Comparison of ENCODE assay signal across 8 cellular contexts in the genomic region with DNA sequence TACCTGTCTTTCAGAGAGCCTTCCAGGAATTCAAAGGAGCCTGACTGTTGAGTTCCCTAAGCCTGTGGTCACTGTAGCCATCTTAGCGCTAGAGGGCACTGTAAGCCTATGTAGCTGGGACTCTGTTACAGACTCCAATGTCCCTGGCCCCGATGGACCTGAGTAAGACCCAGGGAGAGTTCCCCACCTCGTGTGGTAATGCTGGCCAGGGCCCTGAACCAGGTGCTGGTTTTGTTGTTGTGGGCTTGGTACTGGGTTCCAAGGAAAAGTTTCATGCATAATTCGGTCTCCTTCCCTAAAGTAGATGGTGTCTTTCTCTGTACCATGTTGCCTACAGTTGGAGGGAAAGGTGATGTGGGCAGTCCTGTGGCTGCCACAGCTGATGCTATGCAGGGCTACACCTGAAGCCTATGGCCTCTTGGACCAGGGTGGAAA. TPM values are rescaled to one million over a fixed set of nuclear protein-coding genes. Genes with fewer than 3 reads are reported as not detected.
DNase-seq lines count a peak whose midpoint lies in the region; ATAC-seq and TF ChIP-seq lines count a peak whose summit lies in the region.

No MANE protein-coding gene starts in this region.

- H3K79me2 ChIP-seq in KMS-11 (ENCODE audit: insufficient read depth, low read depth), result no peaks in the 10 kb centered on the region

- peak; percentile 74 for TF ChIP-seq CTCF in KMS-11 (conservative IDR thresholded peaks at IDR 0.05; ENCODE audit: low read depth, low read length)
- peak; percentile 16 to 48 (median 28) for TF ChIP-seq CTCF in ovary (IDR thresholded peaks at IDR 0.05)

- in situ Hi-C loops in G401 (cut with HindIII; ENCODE audit: low sequenced_read_pairs), result loop anchor here (25.0 kb wide), 1 partner anchor 233 kb away; no protein-coding TSS in a partner anchor

- TF ChIP-seq EP300 in ovary (IDR thresholded peaks at IDR 0.05), result no peak

- no peak overlapping the region for H3K4me3 ChIP-seq in KMS-11 (IDR thresholded peaks at IDR 0.05; ENCODE audit: insufficient read depth, low read depth, low read length)
- no peak overlapping the region for H3K4me3 ChIP-seq in ovary

- intact Hi-C loops in ovary (cut with DNase I), result loop anchor here in 1 of 4 donors (10.0 kb wide), 1 partner anchor 220 kb away; a partner anchor contains a TSS

- H3K36me3 ChIP-seq in KMS-11 (ENCODE audit: insufficient read depth) (no peaks in the 10 kb centered on the region), ovary (no peaks in the 10 kb centered on the region)

- H3K9me3 ChIP-seq in ovary, result no peaks in the 10 kb centered on the region

- H4K20me1 ChIP-seq in KMS-11 (ENCODE audit: insufficient read depth), result no peaks in the 10 kb centered on the region

- H3K4me2 ChIP-seq in KMS-11, result no peak overlapping the region

- H3K9ac ChIP-seq in KMS-11, result no peak overlapping the region

- WGBS in ovary, 3 donors, result 24 to 33% (median 32%) methylated on average over 4 of the region's 4 CpGs

- DNase-seq in G401 (ENCODE audit: low spot score) (peak; percentile 82), SHP77 treated with DMSO at 0.1 percent for 48 hours (lab: John Stamatoyannopoulos, UW) (peak; percentile 7), globus pallidus (ENCODE audit: low spot score) (peak; percentile 64), ovary (peak in 4 of 5 donors; percentile 36 to 66 (median 56)), ureter (ENCODE audit: low spot score) (peak; percentile 75)
- peak; percentile 63 for DNase-seq in activated naive CD4-positive, alpha-beta T cell treated with Interleukin-2 at 50 U/mL for 16 hours

- H3K27me3 ChIP-seq in KMS-11 (ENCODE audit: insufficient read depth, low read depth) (no peaks in the 10 kb centered on the region), ovary (no peaks in the 10 kb centered on the region)

- TF ChIP-seq POLR2A in ovary (IDR thresholded peaks at IDR 0.05), result no peak

- ATAC-seq in HG02973 (IDR thresholded peaks at IDR 0.05; ENCODE audit: unreplicated experiment), result no peak

- no peaks in the 10 kb centered on the region for H3K4me1 ChIP-seq in KMS-11 (ENCODE audit: low read depth, poor library complexity, severe bottlenecking)
- H3K4me1 ChIP-seq in ovary (ENCODE audit: insufficient read depth), result no peaks in the 10 kb centered on the region

- no peak overlapping the region for H2AFZ ChIP-seq in KMS-11 (ENCODE audit: low read depth)

- H3K27ac ChIP-seq in KMS-11, result no peak overlapping the region
- no peak overlapping the region for H3K27ac ChIP-seq in ovary

RNA-seq across cellular contexts. Expression of a gene that starts 32.4 kb away (rescaled TPM):
- total RNA-seq in G401 (2014; rRNA removed; shearing (Covaris generic)), result 12.6 and 17.7 TPM in 2 replicates
- total RNA-seq in ovary (10 to 100 TPM; 16.9 to 50.6 (median 27.1) TPM), ureter (13.3 TPM)
- 10 to 100 TPM in 1 of 2 donors, 1 to 10 TPM in 1; 7.5 to 20.9 TPM for polyA plus RNA-seq in ovary

Comparison
In these comparisons a context has a peak if more than half of its experiments do, and no peak if none do; other contexts are left out.
1. DNase-seq: peak in every context shown above with its lines; median percentile 82 in G401; 75 in ureter; 64 in globus pallidus; 63 in activated naive CD4-positive, alpha-beta T cell treated with Interleukin-2 at 50 U/mL for 16 hours; 56 in ovary; 7 in SHP77 treated with DMSO at 0.1 percent for 48 hours.